Comparison of ENCODE assay signal across 13 cellular contexts in the genomic region with DNA sequence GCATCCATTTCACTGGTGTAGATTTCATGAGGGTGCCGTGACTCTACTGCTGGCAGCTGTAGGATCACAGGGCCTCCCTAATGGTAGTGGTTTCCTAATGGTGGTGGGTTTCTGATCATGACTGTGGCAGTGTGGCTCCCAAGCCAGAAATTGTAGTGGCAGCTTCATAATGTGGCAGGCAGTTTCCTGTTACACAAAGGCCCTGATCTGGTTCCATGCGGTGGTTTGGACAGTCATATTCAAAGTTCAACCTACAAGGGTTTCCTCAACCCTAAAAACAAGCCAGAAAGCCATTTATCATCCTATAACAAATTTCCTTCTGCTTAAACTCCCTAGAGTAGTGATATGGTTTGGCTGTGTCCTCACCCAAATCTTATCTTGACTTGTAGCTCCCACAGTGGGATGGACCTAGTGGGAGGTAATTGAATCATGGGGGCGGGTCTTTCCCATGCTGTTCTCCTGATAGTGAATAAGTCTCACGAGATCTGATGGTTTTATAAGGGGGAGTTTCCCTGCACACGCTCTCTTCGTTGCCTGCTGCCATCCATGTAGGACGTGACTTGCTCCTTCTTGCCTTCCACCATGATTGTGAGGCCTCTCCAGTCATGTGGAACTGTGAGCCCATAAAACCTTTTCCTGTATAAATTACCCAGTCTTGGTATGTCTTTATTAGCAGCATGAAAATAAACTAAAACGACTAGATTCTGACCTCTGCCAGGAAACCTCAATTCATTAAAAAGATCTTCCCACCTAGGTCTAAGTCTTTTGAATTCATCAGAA.
"Had no signal": no experiment of that assay in that cellular context is flagged by ENCODE, and none has a peak within 500 bp of the region (broad histone marks: within the 10 kb centered on the region; RNA-seq: fewer than 3 reads in every experiment).

No MANE protein-coding gene starts in this region.

- H3K9me3 Mint-ChIP-seq: immature natural killer cell had no signal

- H3K4me3 Mint-ChIP-seq: immature natural killer cell had no signal

- H3K27ac Mint-ChIP-seq: immature natural killer cell had no signal

- H3K36me3 Mint-ChIP-seq: immature natural killer cell had no signal

- DNase-seq: activated naive CD4-positive, alpha-beta T cell treated with anti-CD3 and anti-CD28 coated beads, Interleukin-2, amount 50 U/mL, for 16 hours; activated T-cell treated with anti-CD3 and anti-CD28 coated beads, Interleukin-2, amount 50 U/mL, for 48 hours; anterior cingulate cortex; dorsolateral prefrontal cortex; hypothalamus; immature natural killer cell; midbrain; stimulated activated CD4-positive, alpha-beta T cell treated with anti-CD3 and anti-CD28 coated beads, Interleukin-4, amount 100 ng/mL, for 4 hours; substantia nigra; transverse colon had no signal

- ATAC-seq: activated CD4-positive, CD25-positive, alpha-beta regulatory T cell treated with anti-CD3 and anti-CD28 coated beads, Interleukin-2, amount 50 U/mL, for 24 hours; esophagus mucosa; Right ventricle myocardium inferior had no signal
